In genomic region chr10:31204090-31204489, GRCh38 we compare ENCODE assay signal across 26 cellular contexts.
DNase-seq lines count a peak whose midpoint lies in the region; ATAC-seq and TF ChIP-seq lines count a peak whose summit lies in the region.
"Had no signal": no experiment of that assay in that cellular context is flagged by ENCODE, and none has a peak within 500 bp of the region (broad histone marks: within the 10 kb centered on the region; RNA-seq: fewer than 3 reads in every experiment).

No MANE protein-coding gene starts in this region.

- DNase-seq in MCF 10A (ENCODE audit: unreplicated experiment) = peak; percentile 27
- no peak for DNase-seq in breast epithelium (ENCODE audit: low spot score in 2 of 2)
- DNase-seq in fibroblast of mammary gland (ENCODE audit: low read depth) = peak; percentile 40
- peak in 2 of 3 donors; percentile 44 to 65 for DNase-seq in right cardiac atrium
- no peak for DNase-seq in globus pallidus (ENCODE audit: low spot score)
- no peak for DNase-seq in sigmoid colon
- no peak for DNase-seq in left lobe of liver (ENCODE audit: low spot score)
- DNase-seq: activated CD4-positive, alpha-beta T cell treated with anti-CD3 and anti-CD28 coated beads for 4 hours; activated CD8-positive, alpha-beta memory T cell treated with anti-CD3 and anti-CD28 coated beads for 24 hours; activated gamma-delta T cell; activated T-cell treated with anti-CD3 and anti-CD28 coated beads, Interleukin-2, amount 50 U/mL, for 1 hour; DMS79 treated with DMSO at 0.1 percent for 48 hours; foreskin melanocyte; GOT3; islet precursor cell; NCI-H1694; NCI-H2171; NCI-H524; stimulated activated CD4-positive, alpha-beta T cell treated with anti-CD3 and anti-CD28 coated beads, Interleukin-4, amount 100 ng/mL, for 1 hour; stimulated activated naive B cell treated with anti-CD40 and anti-IgM and Interleukin-4, amounts not matched to agents 10 μg/mL and 1 μg/mL and 100 μg/mL, for 72 hours; T-helper 17 cell had no signal

- CTCF ChIA-PET in MCF 10A (lab: Yijun Ruan, JAX) = no interaction called here

- no peak overlapping the region for H3K27ac ChIP-seq in breast epithelium
- H3K27ac ChIP-seq in right cardiac atrium (ENCODE audit: low read length) = no peak overlapping the region
- peak overlapping the region; percentile 50 for H3K27ac ChIP-seq in skeletal muscle tissue (ENCODE audit: low read depth, low read length)
- no peak overlapping the region for H3K27ac ChIP-seq in sigmoid colon
- H3K27ac ChIP-seq: suprapubic skin had no signal

- no peaks in the 10 kb centered on the region for H3K9me3 Mint-ChIP-seq in MCF 10A (ENCODE audit: unreplicated experiment)

- ATAC-seq in right cardiac atrium (peak; percentile 71 to 77), left lobe of liver (no peak)
- ATAC-seq: stimulated activated naive B cell treated with anti-CD40 and anti-IgM and Interleukin-4, amounts not matched to agents 10 μg/mL and 1 μg/mL and 100 μg/mL, for 72 hours; T-helper 17 cell had no signal

- peak overlapping the region in 1 of 3 donors; percentile 18 for H3K9ac ChIP-seq in skeletal muscle tissue (ENCODE audit: low read depth in 1 of 3, low read length in 3 of 3)

- intact Hi-C loops in MCF 10A (cut with micrococcal nuclease) (no loop called here), breast epithelium (cut with DNase I; ENCODE audit: low total_unique reads) (no loop called here), right cardiac atrium (cut with DNase I) (no loop called here), sigmoid colon (cut with DNase I) (no loop called here)

- no peaks in the 10 kb centered on the region for H3K4me1 ChIP-seq in breast epithelium
- H3K4me1 ChIP-seq in right cardiac atrium (ENCODE audit: control insufficient read depth, insufficient read depth, low read length) = no peaks in the 10 kb centered on the region
- peaks cover 7 to 13% (median 9%) of the 10 kb centered on the region in 3 donors for H3K4me1 ChIP-seq in skeletal muscle tissue (ENCODE audit: control insufficient read depth in 3 of 3, insufficient read depth in 3 of 3, low read length in 3 of 3)
- H3K4me1 ChIP-seq in sigmoid colon = peaks cover 0 to 7% (median 2%) of the 10 kb centered on the region in 4 donors
- H3K4me1 ChIP-seq: suprapubic skin had no signal

- H3K4me3 ChIP-seq in breast epithelium (no peak overlapping the region), fibroblast of mammary gland (ENCODE audit: control insufficient read depth, low read depth, low read length) (no peak overlapping the region), right cardiac atrium (ENCODE audit: low read length) (no peak overlapping the region), skeletal muscle tissue (ENCODE audit: low read length in 3 of 3) (peak overlapping the region in 2 of 3 donors; percentile 16 to 34), sigmoid colon (no peak overlapping the region)
- H3K4me3 ChIP-seq: suprapubic skin had no signal

- TF ChIP-seq POLR2A in breast epithelium (IDR thresholded peaks at IDR 0.05) (no peak), sigmoid colon (IDR thresholded peaks at IDR 0.05) (no peak)

- H3K36me3 ChIP-seq in breast epithelium (no peaks in the 10 kb centered on the region), skeletal muscle tissue (ENCODE audit: control insufficient read depth in 3 of 3, insufficient read depth in 3 of 3, low read length in 3 of 3) (no peaks in the 10 kb centered on the region), sigmoid colon (no peaks in the 10 kb centered on the region)
- H3K36me3 ChIP-seq: suprapubic skin had no signal

- no TSS peak for BruUV-seq in MCF 10A (replicated peaks; lab: Mats Ljungman, UMichigan)

- TF ChIP-seq EP300 in sigmoid colon (IDR thresholded peaks at IDR 0.05) = no peak

- H3K4me1 Mint-ChIP-seq in MCF 10A (ENCODE audit: insufficient read depth, unreplicated experiment) = no peaks in the 10 kb centered on the region
- H3K4me1 Mint-ChIP-seq: B cell; central memory CD8-positive, alpha-beta T cell; stimulated activated naive B cell treated with anti-CD40 and anti-IgM and Interleukin-4, amounts not matched to agents 10 μg/mL and 1 μg/mL and 100 μg/mL, for 72 hours had no signal

- POLR2A ChIA-PET in MCF 10A (lab: Yijun Ruan, JAX) = interaction anchor here (0.6 kb wide), 1 partner anchor 386 kb away, joined by 3 read pairs; no protein-coding TSS in a partner anchor

- WGBS in right cardiac atrium = 34% methylated on average over 4 of the region's 4 CpGs
- 80 to 89% methylated on average over 4 of the region's 4 CpGs for WGBS in sigmoid colon, 2 donors

- H3K4me3 Mint-ChIP-seq in MCF 10A (ENCODE audit: unreplicated experiment) = no peak overlapping the region
- H3K4me3 Mint-ChIP-seq: B cell; central memory CD8-positive, alpha-beta T cell; stimulated activated naive B cell treated with anti-CD40 and anti-IgM and Interleukin-4, amounts not matched to agents 10 μg/mL and 1 μg/mL and 100 μg/mL, for 72 hours; T-helper 17 cell had no signal

- no peak for TF ChIP-seq CTCF in MCF 10A (IDR thresholded peaks at IDR 0.05; ENCODE audit: unreplicated experiment)
- no peak for TF ChIP-seq CTCF in breast epithelium (IDR thresholded peaks at IDR 0.05)
- no peak for TF ChIP-seq CTCF in fibroblast of mammary gland (conservative IDR thresholded peaks at IDR 0.05; ENCODE audit: control insufficient read depth, insufficient read depth, low read depth, low read length)
- TF ChIP-seq CTCF in sigmoid colon (IDR thresholded peaks at IDR 0.05) = no peak

- H3K27me3 Mint-ChIP-seq in MCF 10A (ENCODE audit: insufficient read depth, unreplicated experiment) = no peaks in the 10 kb centered on the region
- H3K27me3 Mint-ChIP-seq: B cell; central memory CD8-positive, alpha-beta T cell; progenitor cell of endocrine pancreas; stimulated activated naive B cell treated with anti-CD40 and anti-IgM and Interleukin-4, amounts not matched to agents 10 μg/mL and 1 μg/mL and 100 μg/mL, for 72 hours; T-helper 17 cell had no signal

- no peaks in the 10 kb centered on the region for H3K9me3 ChIP-seq in breast epithelium
- H3K9me3 ChIP-seq in right cardiac atrium (ENCODE audit: control insufficient read depth, low read length) = no peaks in the 10 kb centered on the region
- no peaks in the 10 kb centered on the region for H3K9me3 ChIP-seq in skeletal muscle tissue (ENCODE audit: control insufficient read depth in 3 of 3, low read length in 3 of 3)
- no peaks in the 10 kb centered on the region for H3K9me3 ChIP-seq in sigmoid colon
- H3K9me3 ChIP-seq: suprapubic skin had no signal

- H3K27me3 ChIP-seq in breast epithelium = no peaks in the 10 kb centered on the region
- H3K27me3 ChIP-seq in right cardiac atrium (ENCODE audit: control insufficient read depth, insufficient read depth) = no peaks in the 10 kb centered on the region
- no peaks in the 10 kb centered on the region for H3K27me3 ChIP-seq in skeletal muscle tissue (ENCODE audit: control insufficient read depth in 3 of 3, insufficient read depth in 3 of 3, low read length in 3 of 3)
- no peaks in the 10 kb centered on the region for H3K27me3 ChIP-seq in sigmoid colon
- H3K27me3 ChIP-seq: suprapubic skin had no signal

- H3K36me3 Mint-ChIP-seq in MCF 10A (ENCODE audit: insufficient read depth, unreplicated experiment) = no peaks in the 10 kb centered on the region

- no peak overlapping the region for H3K27ac Mint-ChIP-seq in MCF 10A (ENCODE audit: low read depth, unreplicated experiment)
- H3K27ac Mint-ChIP-seq: B cell; progenitor cell of endocrine pancreas; stimulated activated naive B cell treated with anti-CD40 and anti-IgM and Interleukin-4, amounts not matched to agents 10 μg/mL and 1 μg/mL and 100 μg/mL, for 72 hours; T-helper 17 cell had no signal

Comparison
In these comparisons a context has a peak if more than half of its experiments do, and no peak if none do; other contexts are left out.
1. DNase-seq: peak in MCF 10A (single experiment), fibroblast of mammary gland (single experiment) and right cardiac atrium (2 of 3); none in breast epithelium (0 of 2), globus pallidus (single experiment), sigmoid colon (single experiment) and left lobe of liver (single experiment).
2. H3K4me3 ChIP-seq: peak in skeletal muscle tissue (2 of 3); none in breast epithelium (0 of 3), fibroblast of mammary gland (single experiment), right cardiac atrium (single experiment) and sigmoid colon (0 of 4).